14 cellular contexts compared by ENCODE assay signal in genomic region chr11:48134221-48134922, GRCh38.
A peak's percentile ranks its signal among the peaks of the same experiment; 100 is the strongest.
DNase-seq lines count a peak whose midpoint lies in the region; ATAC-seq and TF ChIP-seq lines count a peak whose summit lies in the region.
"Had no signal": no experiment of that assay in that cellular context is flagged by ENCODE, and none has a peak within 500 bp of the region (broad histone marks: within the 10 kb centered on the region; RNA-seq: fewer than 3 reads in every experiment).

No MANE protein-coding gene starts in this region.

- H3K79me1 ChIP-seq in H9 (ENCODE audit: insufficient read depth, low read depth, low read length, poor library complexity, severe bottlenecking), result no peaks in the 10 kb centered on the region

- H2BK15ac ChIP-seq in H9 (ENCODE audit: low read depth, low read length), result no peak overlapping the region

- no peak for ATAC-seq in activated CD4-positive, CD25-positive, alpha-beta regulatory T cell treated with anti-CD3 and anti-CD28 coated beads, Interleukin-2, amount 50 U/mL, for 24 hours
- ATAC-seq in HG03571 (IDR thresholded peaks at IDR 0.05; ENCODE audit: unreplicated experiment), result no peak
- ATAC-seq: HepG2 had no signal

- H3K14ac ChIP-seq in H9 (ENCODE audit: insufficient read depth, low read length), result no peak overlapping the region

- H3K23ac ChIP-seq in H9 (ENCODE audit: insufficient read length, low read depth, low read length), result no peak overlapping the region

- H3K4me1 Mint-ChIP-seq in H9, result peaks cover 10 to 13% of the 10 kb centered on the region in 2 experiments
- H3K4me1 Mint-ChIP-seq in activated naive CD8-positive, alpha-beta T cell treated with anti-CD3 and anti-CD28 coated beads for 36 hours, result peaks cover 3% of the 10 kb centered on the region

- no peaks in the 10 kb centered on the region for H3K27me3 Mint-ChIP-seq in H9 (ENCODE audit: low read depth)
- no peaks in the 10 kb centered on the region for H3K27me3 Mint-ChIP-seq in activated naive CD8-positive, alpha-beta T cell treated with anti-CD3 and anti-CD28 coated beads for 36 hours
- H3K27me3 Mint-ChIP-seq: CD4-positive, alpha-beta memory T cell had no signal

- intact Hi-C loops in OCI-LY7 (cut with micrococcal nuclease; ENCODE audit: unreplicated experiment), result no loop called here

- no peak overlapping the region for H3K9ac ChIP-seq in H9 (ENCODE audit: extremely low read depth, insufficient read length, low read length)
- H3K9ac ChIP-seq in iPS-20b (ENCODE audit: low read depth, low read length), result peak overlapping the region; percentile 22; the same call in 1 of the 2 replicates

- no peak overlapping the region for H2BK120ac ChIP-seq in H9 (ENCODE audit: low read depth, low read length, poor library complexity, severe bottlenecking)

- H4K20me1 ChIP-seq in H9 (ENCODE audit: control insufficient read depth, insufficient read depth, insufficient read length) (peaks cover 3% of the 10 kb centered on the region), OCI-LY7 (ENCODE audit: insufficient read depth, low read length) (no peaks in the 10 kb centered on the region)

- no peaks in the 10 kb centered on the region for H3K9me3 Mint-ChIP-seq in H9
- H3K9me3 Mint-ChIP-seq in activated naive CD8-positive, alpha-beta T cell treated with anti-CD3 and anti-CD28 coated beads for 36 hours, result no peaks in the 10 kb centered on the region
- H3K9me3 Mint-ChIP-seq: CD4-positive, alpha-beta memory T cell had no signal

- CTCF ChIA-PET in OCI-LY7 (lab: Charles Lee; ENCODE audit: unreplicated experiment), result no interaction called here

- no peak overlapping the region for H2BK20ac ChIP-seq in H9 (ENCODE audit: low read depth, low read length, poor library complexity, severe bottlenecking)

- no peak overlapping the region for H3T11ph ChIP-seq in H9 (ENCODE audit: low read length)

- H2AFZ ChIP-seq in H9 (ENCODE audit: low read length) (no peak overlapping the region), OCI-LY7 (ENCODE audit: low read length) (no peak overlapping the region)

- no CpG with 5 or more reads among the region's 10 CpGs for WGBS in H9 (ENCODE audit: extremely low coverage, insufficient read length, low lambda C conversion rate)
- WGBS in ectodermal cell, 2 experiments, result 78 to 88% methylated on average over 9 to 10 of the region's 10 CpGs

- H3K4me3 ChIP-seq in ectodermal cell (ENCODE audit: insufficient read depth, low read depth, low read length) (no peak overlapping the region), iPS-20b (ENCODE audit: low read length) (no peak overlapping the region; the same call in 1 of the 2 replicates), OCI-LY7 (ENCODE audit: low read depth, low read length, poor library complexity, severe bottlenecking) (no peak overlapping the region)

- peaks cover 4% of the 10 kb centered on the region for H3K36me3 ChIP-seq in ectodermal cell (ENCODE audit: control insufficient read depth, insufficient read depth, low read length)
- peaks cover 5% of the 10 kb centered on the region for H3K36me3 ChIP-seq in iPS-20b (ENCODE audit: insufficient read depth, low read depth, low read length)
- peaks cover 37% of the 10 kb centered on the region for H3K36me3 ChIP-seq in OCI-LY7 (ENCODE audit: insufficient read depth, low read length)
- H3K36me3 ChIP-seq: BE2C had no signal

- POLR2A ChIA-PET in OCI-LY7 (lab: Charles Lee), result interaction anchor here (0.7 kb wide), 1 partner anchor 10 kb away, joined by 6 read pairs; no protein-coding TSS in a partner anchor

- DNase-seq in H9 (no peak), OCI-LY7 (ENCODE audit: low spot score) (no peak)
- no peak for DNase-seq in activated naive CD8-positive, alpha-beta T cell treated with anti-CD3 and anti-CD28 coated beads for 36 hours
- DNase-seq: BE2C; CD4-positive, alpha-beta memory T cell; COR-L47; DND-41; GDM1 had no signal

- H2BK12ac ChIP-seq in H9 (ENCODE audit: insufficient read length, low read depth, low read length), result no peak overlapping the region

- no peak overlapping the region for H3K4ac ChIP-seq in H9 (ENCODE audit: low read depth, low read length)

- no peak for TF ChIP-seq CTCF in H9 (conservative IDR thresholded peaks at IDR 0.05)
- TF ChIP-seq CTCF in OCI-LY7 (conservative IDR thresholded peaks at IDR 0.05; ENCODE audit: low read length), result no peak

- no TSS peak for BruUV-seq in OCI-LY7 (replicated peaks; lab: Mats Ljungman, UMichigan)

- H4K5ac ChIP-seq in H9 (ENCODE audit: insufficient read length, low read depth, low read length), result no peak overlapping the region

- no peak overlapping the region for H2AK5ac ChIP-seq in H9 (ENCODE audit: insufficient read length, low read length)

- no peak overlapping the region for H4K91ac ChIP-seq in H9 (ENCODE audit: insufficient read length, low read depth, low read length)

- H3K9me2 ChIP-seq in OCI-LY7 (ENCODE audit: insufficient read depth, low read length), result no peaks in the 10 kb centered on the region

- H4K8ac ChIP-seq in H9 (replicated peaks; ENCODE audit: insufficient read length, low read depth, low read length), result no peak overlapping the region

- no peaks in the 10 kb centered on the region for H3K9me3 ChIP-seq in H9 (ENCODE audit: control insufficient read depth, low read depth, low read length)
- H3K9me3 ChIP-seq in ectodermal cell (ENCODE audit: control insufficient read depth, low read length), result no peaks in the 10 kb centered on the region
- no peaks in the 10 kb centered on the region for H3K9me3 ChIP-seq in iPS-20b (ENCODE audit: insufficient read depth, low read depth, low read length)
- no peaks in the 10 kb centered on the region for H3K9me3 ChIP-seq in OCI-LY7 (ENCODE audit: low read length)
- H3K9me3 ChIP-seq: BE2C had no signal

- no peak overlapping the region for H3K4me2 ChIP-seq in H9 (ENCODE audit: insufficient read depth, insufficient read length, low read length)
- H3K4me2 ChIP-seq in OCI-LY7 (ENCODE audit: low read length), result no peak overlapping the region

- no peaks in the 10 kb centered on the region for H3K79me2 ChIP-seq in H9 (ENCODE audit: insufficient read depth, low read length)
- no peaks in the 10 kb centered on the region for H3K79me2 ChIP-seq in OCI-LY7 (ENCODE audit: insufficient read depth, low read depth, low read length)

- no peak overlapping the region for H3K27ac ChIP-seq in H9 (ENCODE audit: insufficient read length, low read depth, low read length)
- H3K27ac ChIP-seq in ectodermal cell (ENCODE audit: insufficient read depth, low read depth, low read length, poor library complexity, severe bottlenecking), result peak overlapping the region; percentile 16
- peak overlapping the region; percentile 14 for H3K27ac ChIP-seq in iPS-20b (ENCODE audit: low read length)
- H3K27ac ChIP-seq in OCI-LY7 (ENCODE audit: low read depth, low read length, poor library complexity, severe bottlenecking), result no peak overlapping the region
- H3K27ac ChIP-seq: C4-2B had no signal

- peak overlapping the region in 2 of 3 experiments; percentile 55 to 94; a peak in 4 of 7 replicates for H3K27ac Mint-ChIP-seq in H9
- H3K27ac Mint-ChIP-seq in activated naive CD8-positive, alpha-beta T cell treated with anti-CD3 and anti-CD28 coated beads for 36 hours, result no peak overlapping the region

- H3K4me1 ChIP-seq in H9 (ENCODE audit: insufficient read depth, low read length) (no peaks in the 10 kb centered on the region), ectodermal cell (ENCODE audit: control insufficient read depth, insufficient read depth, low read length) (no peaks in the 10 kb centered on the region), iPS-20b (ENCODE audit: insufficient read depth, low read length) (peaks cover 9% of the 10 kb centered on the region; the same call in 1 of the 2 replicates), OCI-LY7 (ENCODE audit: insufficient read depth, low read length, poor library complexity, severe bottlenecking) (no peaks in the 10 kb centered on the region)
- H3K4me1 ChIP-seq: BE2C had no signal

- H3K27me3 ChIP-seq in H9 (ENCODE audit: insufficient read depth, low read length), result no peaks in the 10 kb centered on the region
- H3K27me3 ChIP-seq in ectodermal cell (ENCODE audit: control insufficient read depth, insufficient read depth, low read length, poor library complexity, severe bottlenecking), result no peaks in the 10 kb centered on the region
- no peaks in the 10 kb centered on the region for H3K27me3 ChIP-seq in iPS-20b (ENCODE audit: insufficient read depth, low read length)
- H3K27me3 ChIP-seq: BE2C had no signal

- no peaks in the 10 kb centered on the region for H3K23me2 ChIP-seq in H9 (ENCODE audit: insufficient read length, low read depth, low read length, poor library complexity, severe bottlenecking)

- H3K18ac ChIP-seq in H9 (ENCODE audit: insufficient read length, low read depth, low read length), result no peak overlapping the region

- H3K56ac ChIP-seq in H9 (ENCODE audit: insufficient read length, low read depth, low read length), result no peak overlapping the region

- no peak overlapping the region for H3K4me3 Mint-ChIP-seq in H9
- no peak overlapping the region for H3K4me3 Mint-ChIP-seq in activated naive CD8-positive, alpha-beta T cell treated with anti-CD3 and anti-CD28 coated beads for 36 hours
- H3K4me3 Mint-ChIP-seq: CD4-positive, alpha-beta memory T cell had no signal

- H3K36me3 Mint-ChIP-seq in H9 (ENCODE audit: insufficient read depth in 1 of 3, low read depth in 3 of 3), result peaks cover 6 to 8% (median 6%) of the 10 kb centered on the region in 3 experiments; a peak in 6 of 7 replicates
- peaks cover 4% of the 10 kb centered on the region for H3K36me3 Mint-ChIP-seq in activated naive CD8-positive, alpha-beta T cell treated with anti-CD3 and anti-CD28 coated beads for 36 hours

- no peak overlapping the region for H2BK5ac ChIP-seq in H9 (ENCODE audit: insufficient read length, low read length)

Comparison
In these comparisons a context has a peak if more than half of its experiments do, and no peak if none do; other contexts are left out.
1. H3K27ac ChIP-seq: peak in ectodermal cell (single experiment) and iPS-20b (single experiment); none in H9 (single experiment) and OCI-LY7 (single experiment).